8 cellular contexts compared by ENCODE assay signal in genomic region chr13:102402292-102402691, GRCh38. TPM values are rescaled to one million over a fixed set of nuclear protein-coding genes. Genes with fewer than 3 reads are reported as not detected.
A peak's percentile ranks its signal among the peaks of the same experiment; 100 is the strongest.
DNase-seq lines count a peak whose midpoint lies in the region; ATAC-seq and TF ChIP-seq lines count a peak whose summit lies in the region.

No MANE protein-coding gene starts in this region.

- H2BK20ac ChIP-seq in IMR-90 (ENCODE audit: low read depth, low read length) = no peak overlapping the region

- H3K27ac Mint-ChIP-seq in activated naive CD8-positive, alpha-beta T cell treated with anti-CD3 and anti-CD28 coated beads, Interleukin-2, amount 50 U/mL, for 24 hours = no peak overlapping the region

- no peaks in the 10 kb centered on the region for H3K9me3 Mint-ChIP-seq in activated naive CD8-positive, alpha-beta T cell treated with anti-CD3 and anti-CD28 coated beads, Interleukin-2, amount 50 U/mL, for 24 hours

- H3K36me3 ChIP-seq in IMR-90 (ENCODE audit: control insufficient read depth, insufficient read depth, low read length) = no peaks in the 10 kb centered on the region

- H3K27me3 Mint-ChIP-seq in activated naive CD8-positive, alpha-beta T cell treated with anti-CD3 and anti-CD28 coated beads, Interleukin-2, amount 50 U/mL, for 24 hours = peaks cover 64% of the 10 kb centered on the region

- dilution Hi-C loops in IMR-90 (cut with HindIII; ENCODE audit: low sequenced_read_pairs, unreplicated experiment) = no loop called here

- no peak overlapping the region for H3K27ac ChIP-seq in IMR-90 (ENCODE audit: insufficient read depth, low read length)

- H3K4me1 Mint-ChIP-seq in activated naive CD8-positive, alpha-beta T cell treated with anti-CD3 and anti-CD28 coated beads, Interleukin-2, amount 50 U/mL, for 24 hours = peaks cover 25% of the 10 kb centered on the region

- no peak for TF ChIP-seq POLR2A in IMR-90 (IDR thresholded peaks at IDR 0.05; ENCODE audit: low read depth, low read length)

- ATAC-seq in GM18861 (IDR thresholded peaks at IDR 0.05; ENCODE audit: unreplicated experiment) (peak; percentile 47), IMR-90 (ENCODE audit: low read depth) (peak; percentile 56; the same call in 1 of the 2 replicates), sciatic nerve (peak; percentile 74)
- ATAC-seq in activated naive CD8-positive, alpha-beta T cell treated with anti-CD3 and anti-CD28 coated beads, Interleukin-2, amount 50 U/mL, for 24 hours = peak; percentile 81

- no TSS peak for BruUV-seq in IMR-90 (replicated peaks; lab: Mats Ljungman, UMichigan)

- H3K79me1 ChIP-seq in IMR-90 (ENCODE audit: low read depth in 1 of 2, low read length in 2 of 2) = no peaks in the 10 kb centered on the region

- H3K4me1 ChIP-seq in IMR-90 (ENCODE audit: control insufficient read depth, insufficient read depth, low read length) = peaks cover 3% of the 10 kb centered on the region

- H2BK5ac ChIP-seq in IMR-90 (ENCODE audit: low read depth, low read length, poor library complexity, severe bottlenecking) = no peak overlapping the region

- in situ Hi-C loops in IMR-90 (cut with MboI; ENCODE audit: low sequenced_read_pairs) = no loop called here

- no peaks in the 10 kb centered on the region for H3K9me1 ChIP-seq in IMR-90 (ENCODE audit: insufficient read depth, low read length)

- no peak overlapping the region for H2AK9ac ChIP-seq in IMR-90 (replicated peaks; ENCODE audit: low read depth, low read length, poor library complexity)

- TF ChIP-seq CTCF in IMR-90 (conservative IDR thresholded peaks at IDR 0.05; ENCODE audit: low read depth, low read length) = no peak

- H3K18ac ChIP-seq in IMR-90 (ENCODE audit: low read depth, low read length) = no peak overlapping the region

- no peak overlapping the region for H4K5ac ChIP-seq in IMR-90 (ENCODE audit: low read depth, low read length)

- H3K27me3 ChIP-seq in IMR-90 (ENCODE audit: control insufficient read depth, insufficient read depth, low read length) = peaks cover 28% of the 10 kb centered on the region

- H3K23ac ChIP-seq in IMR-90 (ENCODE audit: low read depth, low read length) = no peak overlapping the region

- H3K56ac ChIP-seq in IMR-90 (ENCODE audit: extremely low read depth, insufficient read depth, low read length) = no peak overlapping the region

- H3K14ac ChIP-seq in IMR-90 (replicated peaks; ENCODE audit: low read depth, low read length) = no peak overlapping the region

- no peaks in the 10 kb centered on the region for H3K36me3 Mint-ChIP-seq in activated naive CD8-positive, alpha-beta T cell treated with anti-CD3 and anti-CD28 coated beads, Interleukin-2, amount 50 U/mL, for 24 hours (ENCODE audit: low read depth)

- H4K91ac ChIP-seq in IMR-90 (ENCODE audit: insufficient read depth, low read depth, low read length) = no peak overlapping the region

- intact Hi-C loops in IMR-90 (cut with micrococcal nuclease) = no loop called here
- intact Hi-C loops in sciatic nerve (cut with DNase I) = no loop called here

- H2BK15ac ChIP-seq in IMR-90 (ENCODE audit: low read depth, low read length) = no peak overlapping the region

- H3K4me2 ChIP-seq in IMR-90 (ENCODE audit: low read depth, low read length) = peak overlapping the region; percentile 47

- CTCF ChIA-PET in IMR-90 (lab: Yijun Ruan, JAX) = no interaction called here

- H3K4me3 ChIP-seq in IMR-90 (ENCODE audit: insufficient read depth, low read depth, low read length) = no peak overlapping the region; the same call in 1 of the 2 replicates

- POLR2A ChIA-PET in IMR-90 (lab: Charles Lee; ENCODE audit: unreplicated experiment) = no interaction called here

- H3K9ac ChIP-seq in IMR-90 (ENCODE audit: low read depth, low read length) = no peak overlapping the region

- H3K4me3 Mint-ChIP-seq in activated naive CD8-positive, alpha-beta T cell treated with anti-CD3 and anti-CD28 coated beads, Interleukin-2, amount 50 U/mL, for 24 hours = peak overlapping the region; percentile 55

- no peaks in the 10 kb centered on the region for H3K9me3 ChIP-seq in IMR-90 (ENCODE audit: control insufficient read depth, insufficient read depth, low read length)

- no peak overlapping the region for H3K4ac ChIP-seq in IMR-90 (ENCODE audit: low read depth, low read length)

- no peak overlapping the region for H2AK5ac ChIP-seq in IMR-90 (ENCODE audit: low read depth, low read length)

- H2BK120ac ChIP-seq in IMR-90 (ENCODE audit: low read depth, low read length) = no peak overlapping the region

- no peak overlapping the region for H4K8ac ChIP-seq in IMR-90 (ENCODE audit: low read depth in 2 of 2, low read length in 2 of 2)

- peak overlapping the region; percentile 60 for H2AFZ ChIP-seq in IMR-90 (replicated peaks; ENCODE audit: low read length, poor library complexity)

- no peak for TF ChIP-seq RAD21 in IMR-90 (IDR thresholded peaks at IDR 0.05; ENCODE audit: low read length)

- DNase-seq in IMR-90 (peak; percentile 39), hepatic stellate cell (ENCODE audit: low spot score) (peak; percentile 13), sciatic nerve (ENCODE audit: low spot score) (no peak), NOMO-1 (lab: John Stamatoyannopoulos, UW; ENCODE audit: unreplicated experiment in 2 of 2) (no peak), NCI-H187 (lab: John Stamatoyannopoulos, UW) (no peak), COLO829 (ENCODE audit: low spot score) (no peak)
- DNase-seq in activated naive CD8-positive, alpha-beta T cell treated with anti-CD3 and anti-CD28 coated beads, Interleukin-2, amount 50 U/mL, for 24 hours = peak; percentile 29

- no CpG with 5 or more reads among the region's 14 CpGs for WGBS in IMR-90 (ENCODE audit: extremely low coverage in 2 of 2, insufficient read length in 1 of 2), 2 experiments

- H4K20me1 ChIP-seq in IMR-90 (ENCODE audit: insufficient read depth, low read length) = no peaks in the 10 kb centered on the region

TF ChIP-seq in IMR-90, 13 proteins besides CTCF, POLR2A, EP300 and RAD21:
- TF ChIP-seq SMC3 (IDR thresholded peaks at IDR 0.05; ENCODE audit: low read depth, low read length) (no peak), RFX5 (IDR thresholded peaks at IDR 0.05; ENCODE audit: low read depth, low read length) (no peak), FOS (IDR thresholded peaks at IDR 0.05; ENCODE audit: low read depth, low read length) (no peak), CHD1 (IDR thresholded peaks at IDR 0.05; ENCODE audit: low read depth, low read length) (no peak), NFE2L2 (IDR thresholded peaks at IDR 0.05; ENCODE audit: low read depth, low read length) (no peak), BHLHE40 (IDR thresholded peaks at IDR 0.05; ENCODE audit: low read depth, low read length) (no peak), RCOR1 (IDR thresholded peaks at IDR 0.05; ENCODE audit: insufficient replicate concordance, low read length) (no peak), CEBPB (IDR thresholded peaks at IDR 0.05; ENCODE audit: low read depth, low read length) (no peak), MXI1 (IDR thresholded peaks at IDR 0.05; ENCODE audit: borderline replicate concordance, low read depth, low read length) (no peak), MAFK (IDR thresholded peaks at IDR 0.05; ENCODE audit: low read depth, low read length) (no peak), MAZ (IDR thresholded peaks at IDR 0.05; ENCODE audit: borderline replicate concordance, low read depth, low read length) (no peak)
- TF ChIP-seq, protein P1, sequence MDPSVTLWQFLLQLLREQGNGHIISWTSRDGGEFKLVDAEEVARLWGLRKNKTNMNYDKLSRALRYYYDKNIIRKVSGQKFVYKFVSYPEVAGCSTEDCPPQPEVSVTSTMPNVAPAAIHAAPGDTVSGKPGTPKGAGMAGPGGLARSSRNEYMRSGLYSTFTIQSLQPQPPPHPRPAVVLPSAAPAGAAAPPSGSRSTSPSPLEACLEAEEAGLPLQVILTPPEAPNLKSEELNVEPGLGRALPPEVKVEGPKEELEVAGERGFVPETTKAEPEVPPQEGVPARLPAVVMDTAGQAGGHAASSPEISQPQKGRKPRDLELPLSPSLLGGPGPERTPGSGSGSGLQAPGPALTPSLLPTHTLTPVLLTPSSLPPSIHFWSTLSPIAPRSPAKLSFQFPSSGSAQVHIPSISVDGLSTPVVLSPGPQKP (IDR thresholded peaks at IDR 0.05; ENCODE audit: borderline replicate concordance, low read depth, low read length) = no peak
- TF ChIP-seq, protein P2, sequence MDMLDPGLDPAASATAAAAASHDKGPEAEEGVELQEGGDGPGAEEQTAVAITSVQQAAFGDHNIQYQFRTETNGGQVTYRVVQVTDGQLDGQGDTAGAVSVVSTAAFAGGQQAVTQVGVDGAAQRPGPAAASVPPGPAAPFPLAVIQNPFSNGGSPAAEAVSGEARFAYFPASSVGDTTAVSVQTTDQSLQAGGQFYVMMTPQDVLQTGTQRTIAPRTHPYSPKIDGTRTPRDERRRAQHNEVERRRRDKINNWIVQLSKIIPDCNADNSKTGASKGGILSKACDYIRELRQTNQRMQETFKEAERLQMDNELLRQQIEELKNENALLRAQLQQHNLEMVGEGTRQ (IDR thresholded peaks at IDR 0.05; ENCODE audit: low read depth, low read length) = no peak

RNA-seq across cellular contexts. Expression of gene FGF14, which starts 0.4 kb away (rescaled TPM):
- total RNA-seq in IMR-90 (2012; rRNA removed) = under 0.01 TPM in 2 replicates
- 0.01 TPM in 1 of 2 replicates, not detected in the other for polyA plus RNA-seq in IMR-90 (2012; rRNA removed)
- not detected in 2 replicates for polyA plus RNA-seq in IMR-90 (2012; cell fraction: cytosol; rRNA removed)
- 0.01 TPM in 1 of 2 replicates, not detected in the other for polyA plus RNA-seq in IMR-90 (2012; cell fraction: nucleus; rRNA removed; ENCODE audit: low replicate concordance)
- total RNA-seq in sciatic nerve = 1.4 TPM

Comparison
In these comparisons a context has a peak if more than half of its experiments do, and no peak if none do; other contexts are left out.
1. DNase-seq: peak in IMR-90 (single experiment), activated naive CD8-positive, alpha-beta T cell treated with anti-CD3 and anti-CD28 coated beads, Interleukin-2, amount 50 U/mL, for 24 hours (single experiment) and hepatic stellate cell (single experiment); none in sciatic nerve (single experiment), NOMO-1 (0 of 2), NCI-H187 (0 of 2) and COLO829 (single experiment).
2. Peak in every context shown above with its lines, with median percentiles within 50 percentile points of each other: ATAC-seq.